ENCODE assay signal across 1 cellular context in genomic region chr11:9315078-9315688, GRCh38.
TF ChIP-seq lines count a peak whose summit lies in the region.

No MANE protein-coding gene starts in this region.

TF ChIP-seq in K562, 482 proteins besides CTCF, POLR2A, EP300 and RAD21 (continued from another document and continues in another):
- TF ChIP-seq ZNF655 (CRISPR knock-in tag; IDR thresholded peaks at IDR 0.05) (no peak), RUNX1 (IDR thresholded peaks at IDR 0.05; ENCODE audit: low read depth) (0 out of 2 replicates have a peak, but pooled peaks have one; percentile 11), ZNF24 (IDR thresholded peaks at IDR 0.05) (no peak), LCOR (CRISPR knock-in tag; IDR thresholded peaks at IDR 0.05) (no peak; the same call in 1 of the 2 replicates), ZNF668 (CRISPR knock-in tag; IDR thresholded peaks at IDR 0.05) (0 out of 2 replicates have a peak, but pooled peaks have one; percentile 49), JUN (IDR thresholded peaks at IDR 0.05; ENCODE audit: borderline replicate concordance, low read depth, low read length) (no peak), JUN (CRISPR knock-in tag; IDR thresholded peaks at IDR 0.05; ENCODE audit: borderline replicate concordance) (0 out of 2 replicates have a peak, but pooled peaks have one; percentile 16), TRIM24 (IDR thresholded peaks at IDR 0.05) (0 out of 4 replicates have a peak, but pooled peaks of 1 of the 2 experiments have one; percentile 30), C11orf30 (IDR thresholded peaks at IDR 0.05; ENCODE audit: low read depth) (peak; percentile 33; the same call in 1 of the 2 replicates), BRD4 (IDR thresholded peaks at IDR 0.05) (peak; percentile 84), HDGF (IDR thresholded peaks at IDR 0.05) (0 out of 2 replicates have a peak, but pooled peaks have one; percentile 66), BCLAF1 (IDR thresholded peaks at IDR 0.05; ENCODE audit: borderline replicate concordance in 1 of 2, control insufficient read depth in 1 of 2, low read depth in 2 of 2, low read length in 1 of 2) (no peak), RFX5 (IDR thresholded peaks at IDR 0.05; ENCODE audit: low read depth, low read length) (no peak), NEUROD1 (IDR thresholded peaks at IDR 0.05; ENCODE audit: borderline replicate concordance, low read depth, low read length, partially characterized antibody) (no peak), HDAC2 (IDR thresholded peaks at IDR 0.05) (no peak), ARID4B (CRISPR knock-in tag; IDR thresholded peaks at IDR 0.05) (peak; percentile 20; the same call in 1 of the 2 replicates), IRF1 (CRISPR knock-in tag; IDR thresholded peaks at IDR 0.05; ENCODE audit: borderline replicate concordance) (no peak), KAT8 (IDR thresholded peaks at IDR 0.05; ENCODE audit: low read depth) (no peak), CSDE1 (IDR thresholded peaks at IDR 0.05) (peak in 1 of 2 experiments; percentile 48; a peak in 1 of 4 replicates), ZBTB17 (CRISPR knock-in tag; IDR thresholded peaks at IDR 0.05) (no peak), DPF2 (IDR thresholded peaks at IDR 0.05) (peak; percentile 65; the same call in 1 of the 2 replicates), JUNB (CRISPR knock-in tag; conservative IDR thresholded peaks at IDR 0.05) (no peak), MIER1 (IDR thresholded peaks at IDR 0.05; ENCODE audit: low read depth) (0 out of 2 replicates have a peak, but pooled peaks have one; percentile 53), THRB (CRISPR knock-in tag; conservative IDR thresholded peaks at IDR 0.05) (0 out of 2 replicates have a peak, but pooled peaks have one; percentile 2), ZNF644 (tag; IDR thresholded peaks at IDR 0.05; ENCODE audit: low read depth) (0 out of 2 replicates have a peak, but pooled peaks have one; percentile 54), ZNF75A (CRISPR knock-in tag; IDR thresholded peaks at IDR 0.05) (no peak), CEBPG (CRISPR knock-in tag; IDR thresholded peaks at IDR 0.05) (no peak), CEBPG (tag; conservative IDR thresholded peaks at IDR 0.05 in 1 of 2, IDR thresholded peaks at IDR 0.05 in 1 of 2) (0 out of 4 replicates have a peak, but pooled peaks of 1 of the 2 experiments have one; percentile 25), NKRF (IDR thresholded peaks at IDR 0.05; ENCODE audit: borderline replicate concordance) (0 out of 2 replicates have a peak, but pooled peaks have one; percentile 69), ZNF639 (CRISPR knock-in tag; conservative IDR thresholded peaks at IDR 0.05 in 1 of 2, IDR thresholded peaks at IDR 0.05 in 1 of 2) (no peak), NFATC3 (IDR thresholded peaks at IDR 0.05) (0 out of 2 replicates have a peak, but pooled peaks have one; percentile 41), SAP30 (IDR thresholded peaks at IDR 0.05; ENCODE audit: borderline replicate concordance, insufficient read depth, low read depth, low read length, poor library complexity, severe bottlenecking) (peak; percentile 48), TARDBP (IDR thresholded peaks at IDR 0.05) (no peak; the same call in 1 of the 2 replicates), BRD9 (IDR thresholded peaks at IDR 0.05; ENCODE audit: low read depth, partially characterized antibody) (peak; percentile 90), SMARCC2 (IDR thresholded peaks at IDR 0.05; ENCODE audit: low read depth) (0 out of 2 replicates have a peak, but pooled peaks have one; percentile 72), ELF4 (CRISPR knock-in tag; IDR thresholded peaks at IDR 0.05) (no peak), NR4A1 (CRISPR knock-in tag; IDR thresholded peaks at IDR 0.05) (no peak), NR4A1 (tag; IDR thresholded peaks at IDR 0.05) (peak; percentile 53; the same call in 1 of the 2 replicates), EHMT2 (IDR thresholded peaks at IDR 0.05) (peak; percentile 35; the same call in 1 of the 2 replicates), ZNF592 (IDR thresholded peaks at IDR 0.05) (peak; percentile 45), SMAD4 (CRISPR knock-in tag; conservative IDR thresholded peaks at IDR 0.05) (peak; percentile 48; the same call in 1 of the 2 replicates), SNIP1 (IDR thresholded peaks at IDR 0.05; ENCODE audit: low read depth) (no peak), ZNF165 (CRISPR knock-in tag; IDR thresholded peaks at IDR 0.05; ENCODE audit: borderline replicate concordance) (0 out of 2 replicates have a peak, but pooled peaks have one; percentile 44)
